8 cellular contexts compared by ENCODE assay signal in the genomic region with DNA sequence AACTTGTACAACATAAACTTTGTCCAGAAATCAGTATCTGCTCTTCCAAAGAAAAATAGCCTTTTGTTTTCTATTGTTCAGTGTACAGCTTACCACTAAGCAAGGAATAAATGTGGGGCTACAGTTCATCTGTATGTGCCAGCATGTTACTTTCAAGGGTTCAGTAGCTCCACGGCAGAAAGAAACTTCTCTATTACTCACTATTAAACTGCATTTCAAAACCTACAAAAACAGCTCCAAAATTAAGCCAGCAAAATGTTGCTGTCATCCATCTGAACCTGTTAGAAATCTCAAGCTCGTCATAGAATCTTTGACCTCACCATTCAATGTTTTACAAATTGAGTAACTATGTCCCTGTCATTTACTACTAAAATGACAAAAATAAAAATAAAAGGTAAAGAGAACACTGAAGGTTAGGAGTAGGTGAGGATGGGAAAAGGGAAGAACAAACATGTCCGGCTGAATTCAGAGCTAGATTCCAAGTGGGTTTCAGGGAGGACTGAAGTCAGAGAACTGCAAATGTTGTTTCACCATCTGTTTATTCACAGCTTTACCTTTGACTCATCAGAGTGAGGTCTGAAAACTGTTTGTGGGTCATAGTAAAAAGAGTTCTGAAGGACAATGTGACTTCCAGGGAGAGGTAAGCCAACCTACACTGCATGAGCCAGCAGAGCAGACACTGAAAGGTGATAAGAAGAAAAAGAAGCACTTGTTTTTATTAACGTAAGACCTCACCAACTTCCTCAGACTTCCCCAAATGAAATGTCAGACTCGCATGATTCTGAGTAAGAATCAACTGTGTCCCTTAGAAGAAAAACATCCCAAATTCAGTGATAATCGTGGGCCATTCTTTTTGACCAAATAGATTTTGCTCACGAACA.
A peak's percentile ranks its signal among the peaks of the same experiment; 100 is the strongest.
DNase-seq lines count a peak whose midpoint lies in the region; ATAC-seq lines count a peak whose summit lies in the region.

No MANE protein-coding gene starts in this region.

- H3K4me1 Mint-ChIP-seq in activated naive CD8-positive, alpha-beta T cell treated with anti-CD3 and anti-CD28 coated beads for 36 hours = peaks cover 62% of the 10 kb centered on the region

- DNase-seq in stimulated activated naive CD4-positive, alpha-beta T cell treated with Interleukin-2 at 50 U/mL for 16 hours (lab: John Stamatoyannopoulos, UW) = peak; percentile 38
- no peak for DNase-seq in stimulated activated naive CD4-positive, alpha-beta T cell (lab: John Stamatoyannopoulos, UW)
- DNase-seq in activated naive CD8-positive, alpha-beta T cell treated with anti-CD3 and anti-CD28 coated beads for 36 hours = no peak
- DNase-seq in medulla oblongata (ENCODE audit: extremely low spot score) = peak; percentile 52
- no peak for DNase-seq in NCI-H2107 (lab: John Stamatoyannopoulos, UW)
- no peak for DNase-seq in NCI-H2081 treated with DMSO at 0.1 percent for 48 hours (lab: John Stamatoyannopoulos, UW)
- DNase-seq in LoVo (ENCODE audit: low spot score) = no peak

- peak overlapping the region; percentile 85 for H3K27ac Mint-ChIP-seq in activated naive CD8-positive, alpha-beta T cell treated with anti-CD3 and anti-CD28 coated beads for 36 hours

- no peaks in the 10 kb centered on the region for H3K27me3 Mint-ChIP-seq in activated naive CD8-positive, alpha-beta T cell treated with anti-CD3 and anti-CD28 coated beads for 36 hours

- peak overlapping the region; percentile 80 for H3K4me3 Mint-ChIP-seq in activated naive CD8-positive, alpha-beta T cell treated with anti-CD3 and anti-CD28 coated beads for 36 hours

- H3K9me3 Mint-ChIP-seq in activated naive CD8-positive, alpha-beta T cell treated with anti-CD3 and anti-CD28 coated beads for 36 hours = peaks cover 3% of the 10 kb centered on the region

- peaks cover 32% of the 10 kb centered on the region for H3K36me3 Mint-ChIP-seq in activated naive CD8-positive, alpha-beta T cell treated with anti-CD3 and anti-CD28 coated beads for 36 hours

- no peak for ATAC-seq in GM18517 (IDR thresholded peaks at IDR 0.05; ENCODE audit: unreplicated experiment)

Comparison
In these comparisons a context has a peak if more than half of its experiments do, and no peak if none do; other contexts are left out.
1. DNase-seq: peak in stimulated activated naive CD4-positive, alpha-beta T cell treated with Interleukin-2 at 50 U/mL for 16 hours (single experiment) and medulla oblongata (single experiment); none in stimulated activated naive CD4-positive, alpha-beta T cell (0 of 6), activated naive CD8-positive, alpha-beta T cell treated with anti-CD3 and anti-CD28 coated beads for 36 hours (single experiment), NCI-H2107 (single experiment), NCI-H2081 treated with DMSO at 0.1 percent for 48 hours (single experiment) and LoVo (single experiment).